ENCODE assay signal across 1 cellular context in the genomic region with DNA sequence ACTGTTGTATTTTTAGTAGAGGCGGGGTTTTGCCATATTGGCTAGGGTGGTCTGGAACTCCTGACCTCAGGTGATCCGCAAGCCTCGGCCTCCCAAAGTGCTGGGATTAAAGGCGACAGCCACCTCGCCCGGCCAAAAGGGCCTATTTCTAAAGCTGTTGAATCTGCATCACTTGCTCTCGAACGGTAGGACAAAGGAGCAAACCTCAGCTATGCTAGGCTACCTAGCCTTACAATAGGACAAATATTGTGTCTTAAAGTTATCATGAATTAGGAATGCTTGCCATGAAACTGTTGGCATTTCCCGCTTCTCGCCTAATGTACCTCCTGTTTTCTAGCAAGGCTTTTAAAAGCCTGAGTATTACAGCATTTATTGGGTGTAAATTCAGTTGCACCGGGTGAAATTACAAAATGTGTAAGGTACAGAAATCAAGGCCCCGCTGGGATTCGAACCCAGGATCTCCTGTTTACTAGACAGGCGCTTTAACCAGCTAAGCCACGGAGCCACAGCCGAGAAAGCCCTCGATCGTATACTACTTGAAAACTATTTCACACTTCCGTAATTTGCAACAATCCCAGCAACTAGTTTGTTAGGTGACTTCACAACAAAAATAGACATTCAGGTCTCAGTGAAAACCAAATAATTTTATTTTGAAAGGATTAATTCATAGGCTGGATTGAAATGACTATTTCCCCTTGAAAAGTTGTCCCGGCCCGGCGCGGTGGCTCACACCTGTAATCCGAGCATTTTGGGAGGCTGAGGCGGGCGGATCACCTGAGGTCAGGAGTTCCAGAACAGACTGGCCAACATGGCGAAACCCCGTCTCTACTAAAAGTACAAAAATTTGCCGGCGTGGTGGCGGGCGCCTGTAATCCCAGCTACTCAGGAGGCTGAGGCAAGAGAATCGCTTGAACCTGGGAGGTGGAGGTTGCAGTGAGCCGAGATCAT.
TF ChIP-seq lines count a peak whose summit lies in the region.

No MANE protein-coding gene starts in this region.

TF ChIP-seq in WTC11, 78 proteins besides CTCF, POLR2A, EP300 and RAD21 (continued from another document and continues in another):
- TF ChIP-seq, protein P1, sequence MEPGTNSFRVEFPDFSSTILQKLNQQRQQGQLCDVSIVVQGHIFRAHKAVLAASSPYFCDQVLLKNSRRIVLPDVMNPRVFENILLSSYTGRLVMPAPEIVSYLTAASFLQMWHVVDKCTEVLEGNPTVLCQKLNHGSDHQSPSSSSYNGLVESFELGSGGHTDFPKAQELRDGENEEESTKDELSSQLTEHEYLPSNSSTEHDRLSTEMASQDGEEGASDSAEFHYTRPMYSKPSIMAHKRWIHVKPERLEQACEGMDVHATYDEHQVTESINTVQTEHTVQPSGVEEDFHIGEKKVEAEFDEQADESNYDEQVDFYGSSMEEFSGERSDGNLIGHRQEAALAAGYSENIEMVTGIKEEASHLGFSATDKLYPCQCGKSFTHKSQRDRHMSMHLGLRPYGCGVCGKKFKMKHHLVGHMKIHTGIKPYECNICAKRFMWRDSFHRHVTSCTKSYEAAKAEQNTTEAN (CRISPR knock-in tag; IDR thresholded peaks at IDR 0.05): no peak
- TF ChIP-seq MXD4 (CRISPR knock-in tag; IDR thresholded peaks at IDR 0.05; ENCODE audit: borderline replicate concordance) (no peak), ELF4 (CRISPR knock-in tag; IDR thresholded peaks at IDR 0.05; ENCODE audit: low read depth) (no peak), SP1 (CRISPR knock-in tag; conservative IDR thresholded peaks at IDR 0.05) (no peak), TEAD4 (CRISPR knock-in tag; IDR thresholded peaks at IDR 0.05) (no peak), SMAD3 (CRISPR knock-in tag; IDR thresholded peaks at IDR 0.05; ENCODE audit: borderline replicate concordance) (no peak), JAZF1 (CRISPR knock-in tag; IDR thresholded peaks at IDR 0.05) (no peak), ZNF219 (CRISPR knock-in tag; IDR thresholded peaks at IDR 0.05; ENCODE audit: borderline replicate concordance) (no peak), RELA (CRISPR knock-in tag; IDR thresholded peaks at IDR 0.05; ENCODE audit: borderline replicate concordance) (no peak), ZNF263 (CRISPR knock-in tag; IDR thresholded peaks at IDR 0.05; ENCODE audit: low read depth) (no peak), IRF2 (CRISPR knock-in tag; IDR thresholded peaks at IDR 0.05; ENCODE audit: borderline replicate concordance, low read depth) (no peak), PRRX2 (CRISPR knock-in tag; IDR thresholded peaks at IDR 0.05) (no peak), GTF2I (CRISPR knock-in tag; conservative IDR thresholded peaks at IDR 0.05) (peak; percentile 43; the same call in 1 of the 2 replicates), ZNF232 (CRISPR knock-in tag; IDR thresholded peaks at IDR 0.05) (0 out of 2 replicates have a peak, but pooled peaks have one; percentile 21), ETV6 (CRISPR knock-in tag; IDR thresholded peaks at IDR 0.05) (no peak), MYBL2 (CRISPR knock-in tag; IDR thresholded peaks at IDR 0.05) (no peak), TCF7 (CRISPR knock-in tag; IDR thresholded peaks at IDR 0.05; ENCODE audit: low read depth) (no peak)
- TF ChIP-seq, protein P2, sequence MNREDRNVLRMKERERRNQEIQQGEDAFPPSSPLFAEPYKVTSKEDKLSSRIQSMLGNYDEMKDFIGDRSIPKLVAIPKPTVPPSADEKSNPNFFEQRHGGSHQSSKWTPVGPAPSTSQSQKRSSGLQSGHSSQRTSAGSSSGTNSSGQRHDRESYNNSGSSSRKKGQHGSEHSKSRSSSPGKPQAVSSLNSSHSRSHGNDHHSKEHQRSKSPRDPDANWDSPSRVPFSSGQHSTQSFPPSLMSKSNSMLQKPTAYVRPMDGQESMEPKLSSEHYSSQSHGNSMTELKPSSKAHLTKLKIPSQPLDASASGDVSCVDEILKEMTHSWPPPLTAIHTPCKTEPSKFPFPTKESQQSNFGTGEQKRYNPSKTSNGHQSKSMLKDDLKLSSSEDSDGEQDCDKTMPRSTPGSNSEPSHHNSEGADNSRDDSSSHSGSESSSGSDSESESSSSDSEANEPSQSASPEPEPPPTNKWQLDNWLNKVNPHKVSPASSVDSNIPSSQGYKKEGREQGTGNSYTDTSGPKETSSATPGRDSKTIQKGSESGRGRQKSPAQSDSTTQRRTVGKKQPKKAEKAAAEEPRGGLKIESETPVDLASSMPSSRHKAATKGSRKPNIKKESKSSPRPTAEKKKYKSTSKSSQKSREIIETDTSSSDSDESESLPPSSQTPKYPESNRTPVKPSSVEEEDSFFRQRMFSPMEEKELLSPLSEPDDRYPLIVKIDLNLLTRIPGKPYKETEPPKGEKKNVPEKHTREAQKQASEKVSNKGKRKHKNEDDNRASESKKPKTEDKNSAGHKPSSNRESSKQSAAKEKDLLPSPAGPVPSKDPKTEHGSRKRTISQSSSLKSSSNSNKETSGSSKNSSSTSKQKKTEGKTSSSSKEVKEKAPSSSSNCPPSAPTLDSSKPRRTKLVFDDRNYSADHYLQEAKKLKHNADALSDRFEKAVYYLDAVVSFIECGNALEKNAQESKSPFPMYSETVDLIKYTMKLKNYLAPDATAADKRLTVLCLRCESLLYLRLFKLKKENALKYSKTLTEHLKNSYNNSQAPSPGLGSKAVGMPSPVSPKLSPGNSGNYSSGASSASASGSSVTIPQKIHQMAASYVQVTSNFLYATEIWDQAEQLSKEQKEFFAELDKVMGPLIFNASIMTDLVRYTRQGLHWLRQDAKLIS (CRISPR knock-in tag; IDR thresholded peaks at IDR 0.05; ENCODE audit: borderline replicate concordance): no peak
- TF ChIP-seq, protein P3, sequence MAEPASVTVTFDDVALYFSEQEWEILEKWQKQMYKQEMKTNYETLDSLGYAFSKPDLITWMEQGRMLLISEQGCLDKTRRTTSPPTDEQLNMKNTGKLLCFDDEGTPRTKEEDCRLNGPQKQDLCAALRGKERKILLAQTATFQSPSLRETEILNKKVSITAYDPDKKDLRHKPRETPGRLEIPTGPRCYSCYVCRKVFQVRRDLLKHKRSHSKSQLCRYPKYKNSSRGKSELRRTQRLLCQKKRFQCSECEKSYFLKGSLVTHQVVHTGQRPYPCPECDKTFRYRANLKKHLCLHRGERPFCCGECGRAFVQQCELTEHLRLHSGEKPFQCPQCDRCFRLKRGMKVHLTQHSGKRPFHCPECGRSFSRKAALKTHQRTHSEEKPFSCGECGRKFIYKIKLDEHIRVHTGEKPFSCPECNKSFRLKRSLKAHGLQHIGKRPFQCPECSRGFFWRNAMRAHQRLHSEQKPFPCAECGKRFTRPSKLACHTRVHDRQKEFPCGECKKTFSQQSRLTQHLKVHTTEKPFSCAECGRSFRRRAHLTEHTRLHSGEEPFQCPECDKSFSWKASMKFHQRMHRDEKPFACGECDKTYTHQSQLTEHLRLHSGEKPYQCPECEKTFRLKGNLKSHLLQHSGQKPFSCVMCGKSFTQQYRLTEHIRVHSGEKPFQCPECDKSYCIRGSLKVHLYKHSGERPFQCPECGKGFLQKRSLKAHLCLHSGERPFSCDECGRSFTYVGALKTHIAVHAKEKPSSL (CRISPR knock-in tag; conservative IDR thresholded peaks at IDR 0.05): no peak
- TF ChIP-seq, protein P4, sequence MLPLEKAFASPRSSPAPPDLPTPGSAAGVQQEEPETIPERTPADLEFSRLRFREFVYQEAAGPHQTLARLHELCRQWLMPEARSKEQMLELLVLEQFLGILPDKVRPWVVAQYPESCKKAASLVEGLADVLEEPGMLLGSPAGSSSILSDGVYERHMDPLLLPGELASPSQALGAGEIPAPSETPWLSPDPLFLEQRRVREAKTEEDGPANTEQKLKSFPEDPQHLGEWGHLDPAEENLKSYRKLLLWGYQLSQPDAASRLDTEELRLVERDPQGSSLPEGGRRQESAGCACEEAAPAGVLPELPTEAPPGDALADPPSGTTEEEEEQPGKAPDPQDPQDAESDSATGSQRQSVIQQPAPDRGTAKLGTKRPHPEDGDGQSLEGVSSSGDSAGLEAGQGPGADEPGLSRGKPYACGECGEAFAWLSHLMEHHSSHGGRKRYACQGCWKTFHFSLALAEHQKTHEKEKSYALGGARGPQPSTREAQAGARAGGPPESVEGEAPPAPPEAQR (CRISPR knock-in tag; IDR thresholded peaks at IDR 0.05): no peak
- TF ChIP-seq, protein P5, sequence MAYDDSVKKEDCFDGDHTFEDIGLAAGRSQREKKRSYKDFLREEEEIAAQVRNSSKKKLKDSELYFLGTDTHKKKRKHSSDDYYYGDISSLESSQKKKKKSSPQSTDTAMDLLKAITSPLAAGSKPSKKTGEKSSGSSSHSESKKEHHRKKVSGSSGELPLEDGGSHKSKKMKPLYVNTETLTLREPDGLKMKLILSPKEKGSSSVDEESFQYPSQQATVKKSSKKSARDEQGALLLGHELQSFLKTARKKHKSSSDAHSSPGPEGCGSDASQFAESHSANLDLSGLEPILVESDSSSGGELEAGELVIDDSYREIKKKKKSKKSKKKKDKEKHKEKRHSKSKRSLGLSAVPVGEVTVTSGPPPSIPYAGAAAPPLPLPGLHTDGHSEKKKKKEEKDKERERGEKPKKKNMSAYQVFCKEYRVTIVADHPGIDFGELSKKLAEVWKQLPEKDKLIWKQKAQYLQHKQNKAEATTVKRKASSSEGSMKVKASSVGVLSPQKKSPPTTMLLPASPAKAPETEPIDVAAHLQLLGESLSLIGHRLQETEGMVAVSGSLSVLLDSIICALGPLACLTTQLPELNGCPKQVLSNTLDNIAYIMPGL (CRISPR knock-in tag; IDR thresholded peaks at IDR 0.05): no peak
- TF ChIP-seq, protein P6, sequence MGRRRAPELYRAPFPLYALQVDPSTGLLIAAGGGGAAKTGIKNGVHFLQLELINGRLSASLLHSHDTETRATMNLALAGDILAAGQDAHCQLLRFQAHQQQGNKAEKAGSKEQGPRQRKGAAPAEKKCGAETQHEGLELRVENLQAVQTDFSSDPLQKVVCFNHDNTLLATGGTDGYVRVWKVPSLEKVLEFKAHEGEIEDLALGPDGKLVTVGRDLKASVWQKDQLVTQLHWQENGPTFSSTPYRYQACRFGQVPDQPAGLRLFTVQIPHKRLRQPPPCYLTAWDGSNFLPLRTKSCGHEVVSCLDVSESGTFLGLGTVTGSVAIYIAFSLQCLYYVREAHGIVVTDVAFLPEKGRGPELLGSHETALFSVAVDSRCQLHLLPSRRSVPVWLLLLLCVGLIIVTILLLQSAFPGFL (CRISPR knock-in tag; IDR thresholded peaks at IDR 0.05; ENCODE audit: borderline replicate concordance): no peak
- TF ChIP-seq, protein P7, sequence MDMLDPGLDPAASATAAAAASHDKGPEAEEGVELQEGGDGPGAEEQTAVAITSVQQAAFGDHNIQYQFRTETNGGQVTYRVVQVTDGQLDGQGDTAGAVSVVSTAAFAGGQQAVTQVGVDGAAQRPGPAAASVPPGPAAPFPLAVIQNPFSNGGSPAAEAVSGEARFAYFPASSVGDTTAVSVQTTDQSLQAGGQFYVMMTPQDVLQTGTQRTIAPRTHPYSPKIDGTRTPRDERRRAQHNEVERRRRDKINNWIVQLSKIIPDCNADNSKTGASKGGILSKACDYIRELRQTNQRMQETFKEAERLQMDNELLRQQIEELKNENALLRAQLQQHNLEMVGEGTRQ (CRISPR knock-in tag; IDR thresholded peaks at IDR 0.05): no peak
- TF ChIP-seq, protein P8, sequence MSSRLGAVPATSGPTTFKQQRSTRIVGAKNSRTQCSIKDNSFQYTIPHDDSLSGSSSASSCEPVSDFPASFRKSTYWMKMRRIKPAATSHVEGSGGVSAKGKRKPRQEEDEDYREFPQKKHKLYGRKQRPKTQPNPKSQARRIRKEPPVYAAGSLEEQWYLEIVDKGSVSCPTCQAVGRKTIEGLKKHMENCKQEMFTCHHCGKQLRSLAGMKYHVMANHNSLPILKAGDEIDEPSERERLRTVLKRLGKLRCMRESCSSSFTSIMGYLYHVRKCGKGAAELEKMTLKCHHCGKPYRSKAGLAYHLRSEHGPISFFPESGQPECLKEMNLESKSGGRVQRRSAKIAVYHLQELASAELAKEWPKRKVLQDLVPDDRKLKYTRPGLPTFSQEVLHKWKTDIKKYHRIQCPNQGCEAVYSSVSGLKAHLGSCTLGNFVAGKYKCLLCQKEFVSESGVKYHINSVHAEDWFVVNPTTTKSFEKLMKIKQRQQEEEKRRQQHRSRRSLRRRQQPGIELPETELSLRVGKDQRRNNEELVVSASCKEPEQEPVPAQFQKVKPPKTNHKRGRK (CRISPR knock-in tag; IDR thresholded peaks at IDR 0.05; ENCODE audit: borderline replicate concordance): no peak
- TF ChIP-seq, protein P9, sequence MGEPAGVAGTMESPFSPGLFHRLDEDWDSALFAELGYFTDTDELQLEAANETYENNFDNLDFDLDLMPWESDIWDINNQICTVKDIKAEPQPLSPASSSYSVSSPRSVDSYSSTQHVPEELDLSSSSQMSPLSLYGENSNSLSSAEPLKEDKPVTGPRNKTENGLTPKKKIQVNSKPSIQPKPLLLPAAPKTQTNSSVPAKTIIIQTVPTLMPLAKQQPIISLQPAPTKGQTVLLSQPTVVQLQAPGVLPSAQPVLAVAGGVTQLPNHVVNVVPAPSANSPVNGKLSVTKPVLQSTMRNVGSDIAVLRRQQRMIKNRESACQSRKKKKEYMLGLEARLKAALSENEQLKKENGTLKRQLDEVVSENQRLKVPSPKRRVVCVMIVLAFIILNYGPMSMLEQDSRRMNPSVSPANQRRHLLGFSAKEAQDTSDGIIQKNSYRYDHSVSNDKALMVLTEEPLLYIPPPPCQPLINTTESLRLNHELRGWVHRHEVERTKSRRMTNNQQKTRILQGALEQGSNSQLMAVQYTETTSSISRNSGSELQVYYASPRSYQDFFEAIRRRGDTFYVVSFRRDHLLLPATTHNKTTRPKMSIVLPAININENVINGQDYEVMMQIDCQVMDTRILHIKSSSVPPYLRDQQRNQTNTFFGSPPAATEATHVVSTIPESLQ (CRISPR knock-in tag; IDR thresholded peaks at IDR 0.05): no peak
- TF ChIP-seq, protein P10, sequence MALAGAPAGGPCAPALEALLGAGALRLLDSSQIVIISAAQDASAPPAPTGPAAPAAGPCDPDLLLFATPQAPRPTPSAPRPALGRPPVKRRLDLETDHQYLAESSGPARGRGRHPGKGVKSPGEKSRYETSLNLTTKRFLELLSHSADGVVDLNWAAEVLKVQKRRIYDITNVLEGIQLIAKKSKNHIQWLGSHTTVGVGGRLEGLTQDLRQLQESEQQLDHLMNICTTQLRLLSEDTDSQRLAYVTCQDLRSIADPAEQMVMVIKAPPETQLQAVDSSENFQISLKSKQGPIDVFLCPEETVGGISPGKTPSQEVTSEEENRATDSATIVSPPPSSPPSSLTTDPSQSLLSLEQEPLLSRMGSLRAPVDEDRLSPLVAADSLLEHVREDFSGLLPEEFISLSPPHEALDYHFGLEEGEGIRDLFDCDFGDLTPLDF (CRISPR knock-in tag; IDR thresholded peaks at IDR 0.05): no peak
- TF ChIP-seq, protein P11, sequence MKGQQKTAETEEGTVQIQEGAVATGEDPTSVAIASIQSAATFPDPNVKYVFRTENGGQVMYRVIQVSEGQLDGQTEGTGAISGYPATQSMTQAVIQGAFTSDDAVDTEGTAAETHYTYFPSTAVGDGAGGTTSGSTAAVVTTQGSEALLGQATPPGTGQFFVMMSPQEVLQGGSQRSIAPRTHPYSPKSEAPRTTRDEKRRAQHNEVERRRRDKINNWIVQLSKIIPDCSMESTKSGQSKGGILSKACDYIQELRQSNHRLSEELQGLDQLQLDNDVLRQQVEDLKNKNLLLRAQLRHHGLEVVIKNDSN (CRISPR knock-in tag; IDR thresholded peaks at IDR 0.05): no peak
- TF ChIP-seq, protein P12, sequence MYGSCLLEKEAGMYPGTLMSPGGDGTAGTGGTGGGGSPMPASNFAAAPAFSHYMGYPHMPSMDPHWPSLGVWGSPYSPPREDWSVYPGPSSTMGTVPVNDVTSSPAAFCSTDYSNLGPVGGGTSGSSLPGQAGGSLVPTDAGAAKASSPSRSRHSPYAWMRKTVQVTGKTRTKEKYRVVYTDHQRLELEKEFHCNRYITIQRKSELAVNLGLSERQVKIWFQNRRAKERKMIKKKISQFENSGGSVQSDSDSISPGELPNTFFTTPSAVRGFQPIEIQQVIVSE (CRISPR knock-in tag; IDR thresholded peaks at IDR 0.05; ENCODE audit: borderline replicate concordance): no peak
